ENCODE assay signal across 17 cellular contexts in genomic region chr1:222040163-222040900, GRCh38.
"Had no signal": no experiment of that assay in that cellular context is flagged by ENCODE, and none has a peak within 500 bp of the region (broad histone marks: within the 10 kb centered on the region; RNA-seq: fewer than 3 reads in every experiment).

No MANE protein-coding gene starts in this region.

- H3K27me3 ChIP-seq: esophagus muscularis mucosa, thyroid gland had no signal

- H3K9me3 ChIP-seq: thyroid gland had no signal

- H3K4me1 Mint-ChIP-seq: activated naive CD8-positive, alpha-beta T cell treated with anti-CD3 and anti-CD28 coated beads for 36 hours; central memory CD8-positive, alpha-beta T cell had no signal

- ATAC-seq: left lobe of liver had no signal

- H3K36me3 Mint-ChIP-seq: activated CD4-positive, alpha-beta memory T cell treated with anti-CD3 and anti-CD28 coated beads for 36 hours; activated naive CD8-positive, alpha-beta T cell treated with anti-CD3 and anti-CD28 coated beads for 36 hours; mesothelial cell of epicardium had no signal

- H3K27ac ChIP-seq: esophagus muscularis mucosa, thyroid gland had no signal

- H3K9me3 Mint-ChIP-seq: activated CD4-positive, alpha-beta memory T cell treated with anti-CD3 and anti-CD28 coated beads for 36 hours; activated naive CD8-positive, alpha-beta T cell treated with anti-CD3 and anti-CD28 coated beads for 36 hours; central memory CD8-positive, alpha-beta T cell; mesothelial cell of epicardium; stimulated activated naive CD8-positive, alpha-beta T cell treated with anti-CD3 and anti-CD28 coated beads, Interleukin-15, Interleukin-2, amounts not matched to agents 100 ng/mL and 50 ng/mL, for 24 hours had no signal

- DNase-seq: activated CD4-positive, alpha-beta memory T cell treated with anti-CD3 and anti-CD28 coated beads for 36 hours; activated CD4-positive, alpha-beta T cell treated with anti-CD3 and anti-CD28 coated beads for 48 hours; activated naive CD4-positive, alpha-beta T cell treated with Interleukin-2 at 50 U/mL for 16 hours; activated naive CD8-positive, alpha-beta T cell treated with anti-CD3 and anti-CD28 coated beads for 36 hours; activated T-cell treated with anti-CD3 and anti-CD28 coated beads, Interleukin-2, amount 50 U/mL, for 48 hours; head of caudate nucleus; kidney; nucleus accumbens; stimulated activated CD4-positive, alpha-beta T cell treated with anti-CD3 and anti-CD28 coated beads, Interleukin-12 subunit alpha, Interleukin-12 subunit beta, amount 100 ng/mL, for 4 hours; stimulated activated CD4-positive, alpha-beta T cell treated with anti-CD3 and anti-CD28 coated beads, Interleukin-4, amount 100 ng/mL, for 4 hours; substantia nigra; thyroid gland had no signal

- H3K4me1 ChIP-seq: thyroid gland had no signal

- H3K27ac Mint-ChIP-seq: activated CD4-positive, alpha-beta memory T cell treated with anti-CD3 and anti-CD28 coated beads for 36 hours; activated naive CD8-positive, alpha-beta T cell treated with anti-CD3 and anti-CD28 coated beads for 36 hours; mesothelial cell of epicardium; stimulated activated naive CD8-positive, alpha-beta T cell treated with anti-CD3 and anti-CD28 coated beads, Interleukin-15, Interleukin-2, amounts not matched to agents 100 ng/mL and 50 ng/mL, for 24 hours had no signal

- H3K36me3 ChIP-seq: esophagus muscularis mucosa, thyroid gland had no signal

- H3K4me3 ChIP-seq: esophagus muscularis mucosa, thyroid gland had no signal

- H3K4me3 Mint-ChIP-seq: activated CD4-positive, alpha-beta memory T cell treated with anti-CD3 and anti-CD28 coated beads for 36 hours; activated naive CD8-positive, alpha-beta T cell treated with anti-CD3 and anti-CD28 coated beads for 36 hours; central memory CD8-positive, alpha-beta T cell; mesothelial cell of epicardium; stimulated activated naive CD8-positive, alpha-beta T cell treated with anti-CD3 and anti-CD28 coated beads, Interleukin-15, Interleukin-2, amounts not matched to agents 100 ng/mL and 50 ng/mL, for 24 hours had no signal
